In genomic region chr1:161020573-161021167, GRCh38 we compare ENCODE assay signal across 1 cellular context.
TF ChIP-seq lines count a peak whose summit lies in the region.

Gene F11R (minus strand): TSS chr1:161021152. CDS start chr1:161021073, 79 bp downstream.

TF ChIP-seq in HepG2, 621 proteins besides CTCF, POLR2A, EP300 and RAD21 (continued from another document and continues in another):
- no peak for TF ChIP-seq USF2 (IDR thresholded peaks at IDR 0.05; ENCODE audit: low read depth, low read length)
- no peak for TF ChIP-seq USF2 (CRISPR knock-in tag; IDR thresholded peaks at IDR 0.05; ENCODE audit: borderline replicate concordance)
- no peak for TF ChIP-seq ZNF646 (CRISPR knock-in tag; IDR thresholded peaks at IDR 0.05)
- TF ChIP-seq ZNF644 (CRISPR knock-in tag; IDR thresholded peaks at IDR 0.05; ENCODE audit: low read depth), result no peak
- 0 out of 2 replicates have a peak, but pooled peaks have one; percentile 17 for TF ChIP-seq MED1 (CRISPR knock-in tag; IDR thresholded peaks at IDR 0.05)
- peak; percentile 39; the same call in 1 of the 2 replicates for TF ChIP-seq KLF6 (CRISPR knock-in tag; IDR thresholded peaks at IDR 0.05)
- no peak for TF ChIP-seq ZNF34 (CRISPR knock-in tag; IDR thresholded peaks at IDR 0.05; ENCODE audit: borderline replicate concordance)
- no peak for TF ChIP-seq ZFP36 (IDR thresholded peaks at IDR 0.05; ENCODE audit: borderline replicate concordance, low read depth, low read length, partially characterized antibody)
- TF ChIP-seq RBM39 (IDR thresholded peaks at IDR 0.05; ENCODE audit: low read depth, low read length, poor library complexity, severe bottlenecking), result peak; percentile 42
- TF ChIP-seq SP2 (CRISPR knock-in tag; IDR thresholded peaks at IDR 0.05), result no peak
- peak; percentile 43; the same call in 1 of the 2 replicates for TF ChIP-seq THAP9 (CRISPR knock-in tag; IDR thresholded peaks at IDR 0.05; ENCODE audit: borderline replicate concordance)
- peak; percentile 98 for TF ChIP-seq ZNF281 (CRISPR knock-in tag; IDR thresholded peaks at IDR 0.05; ENCODE audit: borderline replicate concordance)
- TF ChIP-seq ZFP37 (CRISPR knock-in tag; IDR thresholded peaks at IDR 0.05; ENCODE audit: borderline replicate concordance), result peak; percentile 71; the same call in 1 of the 2 replicates
- no peak for TF ChIP-seq THRA (CRISPR knock-in tag; IDR thresholded peaks at IDR 0.05; ENCODE audit: borderline replicate concordance)
- TF ChIP-seq ZNF142 (CRISPR knock-in tag; IDR thresholded peaks at IDR 0.05), result peak; percentile 72; the same call in 1 of the 2 replicates
- TF ChIP-seq GRHL1 (CRISPR knock-in tag; conservative IDR thresholded peaks at IDR 0.05), result no peak
- no peak for TF ChIP-seq PAWR (CRISPR knock-in tag; IDR thresholded peaks at IDR 0.05; ENCODE audit: borderline replicate concordance)
- no peak for TF ChIP-seq IKZF1 (IDR thresholded peaks at IDR 0.05)
- TF ChIP-seq ATF1 (CRISPR knock-in tag; IDR thresholded peaks at IDR 0.05), result no peak
- TF ChIP-seq ZSCAN9 (CRISPR knock-in tag; IDR thresholded peaks at IDR 0.05; ENCODE audit: borderline replicate concordance), result no peak; the same call in 1 of the 2 replicates
- TF ChIP-seq DRAP1 (CRISPR knock-in tag; IDR thresholded peaks at IDR 0.05), result no peak
- TF ChIP-seq U2AF2 (IDR thresholded peaks at IDR 0.05; ENCODE audit: low read depth, low read length), result no peak
- no peak for TF ChIP-seq HES4 (CRISPR knock-in tag; IDR thresholded peaks at IDR 0.05; ENCODE audit: borderline replicate concordance)
- TF ChIP-seq FOXA3 (CRISPR knock-in tag; IDR thresholded peaks at IDR 0.05), result no peak
- TF ChIP-seq ZNF143 (CRISPR knock-in tag; IDR thresholded peaks at IDR 0.05), result no peak; the same call in 1 of the 2 replicates
- TF ChIP-seq ZNF180 (CRISPR knock-in tag; IDR thresholded peaks at IDR 0.05; ENCODE audit: borderline replicate concordance, low read depth), result no peak; the same call in 1 of the 2 replicates
- TF ChIP-seq HDAC2 (CRISPR knock-in tag; IDR thresholded peaks at IDR 0.05), result 0 out of 2 replicates have a peak, but pooled peaks have one; percentile 3
- TF ChIP-seq ZNF879 (CRISPR knock-in tag; IDR thresholded peaks at IDR 0.05), result no peak
- TF ChIP-seq CHD2 (IDR thresholded peaks at IDR 0.05; ENCODE audit: low read depth, low read length), result no peak
- TF ChIP-seq HNF4G (IDR thresholded peaks at IDR 0.05; ENCODE audit: borderline replicate concordance, low read depth, low read length), result no peak
- TF ChIP-seq HNF4G (CRISPR knock-in tag; IDR thresholded peaks at IDR 0.05; ENCODE audit: borderline replicate concordance, low read depth), result 0 out of 2 replicates have a peak, but pooled peaks have one; percentile 26
